31 cellular contexts compared by ENCODE assay signal in genomic region chr1:230700132-230700531, GRCh38. TPM values are rescaled to one million over a fixed set of nuclear protein-coding genes. Genes with fewer than 3 reads are reported as not detected.
"Had no signal": no experiment of that assay in that cellular context is flagged by ENCODE, and none has a peak within 500 bp of the region (broad histone marks: within the 10 kb centered on the region; RNA-seq: fewer than 3 reads in every experiment).

No MANE protein-coding gene starts in this region.

- H3K27ac ChIP-seq: stomach, suprapubic skin, testis, thoracic aorta, thyroid gland, tibial artery, tibial nerve, transverse colon, upper lobe of left lung, upper lobe of right lung, uterus, vagina had no signal

- H3K36me3 Mint-ChIP-seq: stimulated activated effector memory CD8-positive, alpha-beta T cell treated with anti-CD3 and anti-CD28 coated beads, Interleukin-12 subunit alpha, Interleukin-12 subunit beta, amount 100 ng/mL, for 72 hours; stimulated activated memory B cell treated with anti-CD40 and anti-IgM and Interleukin-4, amounts not matched to agents 10 μg/mL and 1 μg/mL and 100 μg/mL, for 72 hours; stimulated activated naive B cell treated with anti-CD40 and anti-IgM and Interleukin-4, amounts not matched to agents 10 μg/mL and 1 μg/mL and 100 μg/mL, for 72 hours; type B pancreatic cell had no signal

- H3K4me3 ChIP-seq: stomach, suprapubic skin, testis, thoracic aorta, thyroid gland, tibial artery, tibial nerve, transverse colon, upper lobe of left lung, upper lobe of right lung, uterus, vagina had no signal

- H3K9me3 Mint-ChIP-seq: stimulated activated effector memory CD8-positive, alpha-beta T cell treated with anti-CD3 and anti-CD28 coated beads, Interleukin-12 subunit alpha, Interleukin-12 subunit beta, amount 100 ng/mL, for 72 hours; stimulated activated naive B cell treated with anti-CD40 and anti-IgM and Interleukin-4, amounts not matched to agents 10 μg/mL and 1 μg/mL and 100 μg/mL, for 72 hours; stimulated activated naive CD8-positive, alpha-beta T cell treated with anti-CD3 and anti-CD28 coated beads, Interleukin-15, amount 100 ng/mL, for 72 hours; stimulated activated naive CD8-positive, alpha-beta T cell treated with anti-CD3 and anti-CD28 coated beads, Interleukin-15, Interleukin-2, amounts not matched to agents 100 ng/mL and 50 ng/mL, for 24 hours; type B pancreatic cell had no signal

- H3K9me3 ChIP-seq: stomach, suprapubic skin, testis, thoracic aorta, thyroid gland, tibial artery, tibial nerve, transverse colon, upper lobe of left lung, upper lobe of right lung, uterus, vagina had no signal

- H3K4me1 ChIP-seq: suprapubic skin, testis, thyroid gland, tibial artery, tibial nerve, transverse colon, upper lobe of left lung, upper lobe of right lung, uterus, vagina had no signal

- DNase-seq: stimulated activated CD4-positive, alpha-beta T cell treated with anti-CD3 and anti-CD28 coated beads, Interleukin-2, amount 100 ng/mL, for 48 hours; stimulated activated CD4-positive, alpha-beta T cell treated with anti-CD3 and anti-CD28 coated beads, Interleukin-4, amount 100 ng/mL, for 1 hour; stimulated activated CD4-positive, alpha-beta T cell treated with anti-CD3 and anti-CD28 coated beads, Interleukin-4, amount 100 ng/mL, for 24 hours; stimulated activated CD4-positive, alpha-beta T cell treated with anti-CD3 and anti-CD28 coated beads, Interleukin-4, amount 100 ng/mL, for 4 hours; stimulated activated CD8-positive, alpha-beta memory T cell treated with anti-CD3 and anti-CD28 coated beads, Interleukin-4, amount 100 ng/mL, for 48 hours; stimulated activated naive B cell treated with anti-CD40 and anti-IgM and Interleukin-4, amounts not matched to agents 10 μg/mL and 1 μg/mL and 100 μg/mL, for 72 hours; stimulated activated naive CD4-positive, alpha-beta T cell; stimulated activated naive CD4-positive, alpha-beta T cell treated with Interleukin-2 at 50 U/mL for 16 hours; stimulated activated naive CD8-positive, alpha-beta T cell treated with anti-CD3 and anti-CD28 coated beads, Interleukin-15, amount 100 ng/mL, for 72 hours; stimulated activated naive CD8-positive, alpha-beta T cell treated with anti-CD3 and anti-CD28 coated beads, Interleukin-15, Interleukin-2, amounts not matched to agents 100 U/mL and 50 U/mL, for 24 hours; stomach; substantia nigra; testis; thyroid gland; tibial artery; transverse colon; trophoblast cell; upper lobe of left lung; upper lobe of right lung; uterus had no signal

- H3K27me3 ChIP-seq: stomach, suprapubic skin, testis, thyroid gland, tibial artery, tibial nerve, transverse colon, upper lobe of left lung, upper lobe of right lung, uterus, vagina had no signal

- ATAC-seq: stimulated activated effector memory CD8-positive, alpha-beta T cell treated with anti-CD3 and anti-CD28 coated beads, Interleukin-12 subunit alpha, Interleukin-12 subunit beta, amount 100 ng/mL, for 72 hours; stimulated activated memory B cell treated with anti-CD40 and anti-IgM and Interleukin-4, amounts not matched to agents 10 μg/mL and 1 μg/mL and 100 μg/mL, for 72 hours; stimulated activated naive B cell treated with anti-CD40 and anti-IgM and Interleukin-4, amounts not matched to agents 10 μg/mL and 1 μg/mL and 100 μg/mL, for 72 hours; stimulated activated naive CD8-positive, alpha-beta T cell treated with anti-CD3 and anti-CD28 coated beads, Interleukin-15, amount 100 ng/mL, for 72 hours; stimulated activated naive CD8-positive, alpha-beta T cell treated with anti-CD3 and anti-CD28 coated beads, Interleukin-15, Interleukin-2, amounts not matched to agents 100 U/mL and 50 U/mL, for 24 hours; upper lobe of right lung had no signal

- H3K4me1 Mint-ChIP-seq: stimulated activated effector memory CD8-positive, alpha-beta T cell treated with anti-CD3 and anti-CD28 coated beads, Interleukin-12 subunit alpha, Interleukin-12 subunit beta, amount 100 ng/mL, for 72 hours; stimulated activated memory B cell treated with anti-CD40 and anti-IgM and Interleukin-4, amounts not matched to agents 10 μg/mL and 1 μg/mL and 100 μg/mL, for 72 hours; stimulated activated naive B cell treated with anti-CD40 and anti-IgM and Interleukin-4, amounts not matched to agents 10 μg/mL and 1 μg/mL and 100 μg/mL, for 72 hours; stimulated activated naive CD8-positive, alpha-beta T cell treated with anti-CD3 and anti-CD28 coated beads, Interleukin-15, amount 100 ng/mL, for 72 hours had no signal

- FAIRE-seq: urothelium cell line had no signal

- H3K27me3 Mint-ChIP-seq: stimulated activated memory B cell treated with anti-CD40 and anti-IgM and Interleukin-4, amounts not matched to agents 10 μg/mL and 1 μg/mL and 100 μg/mL, for 72 hours; stimulated activated naive CD8-positive, alpha-beta T cell treated with anti-CD3 and anti-CD28 coated beads, Interleukin-15, amount 100 ng/mL, for 72 hours; type B pancreatic cell had no signal

- H3K4me3 Mint-ChIP-seq: stimulated activated effector memory CD8-positive, alpha-beta T cell treated with anti-CD3 and anti-CD28 coated beads, Interleukin-12 subunit alpha, Interleukin-12 subunit beta, amount 100 ng/mL, for 72 hours; stimulated activated memory B cell treated with anti-CD40 and anti-IgM and Interleukin-4, amounts not matched to agents 10 μg/mL and 1 μg/mL and 100 μg/mL, for 72 hours; stimulated activated naive B cell treated with anti-CD40 and anti-IgM and Interleukin-4, amounts not matched to agents 10 μg/mL and 1 μg/mL and 100 μg/mL, for 72 hours; stimulated activated naive CD8-positive, alpha-beta T cell treated with anti-CD3 and anti-CD28 coated beads, Interleukin-15, amount 100 ng/mL, for 72 hours; stimulated activated naive CD8-positive, alpha-beta T cell treated with anti-CD3 and anti-CD28 coated beads, Interleukin-15, Interleukin-2, amounts not matched to agents 100 ng/mL and 50 ng/mL, for 24 hours; type B pancreatic cell had no signal

- H3K36me3 ChIP-seq: suprapubic skin, thoracic aorta, thyroid gland, tibial artery, transverse colon, upper lobe of left lung, upper lobe of right lung, uterus, vagina had no signal

- H3K27ac Mint-ChIP-seq: stimulated activated effector memory CD8-positive, alpha-beta T cell treated with anti-CD3 and anti-CD28 coated beads, Interleukin-12 subunit alpha, Interleukin-12 subunit beta, amount 100 ng/mL, for 72 hours; stimulated activated memory B cell treated with anti-CD40 and anti-IgM and Interleukin-4, amounts not matched to agents 10 μg/mL and 1 μg/mL and 100 μg/mL, for 72 hours; stimulated activated naive B cell treated with anti-CD40 and anti-IgM and Interleukin-4, amounts not matched to agents 10 μg/mL and 1 μg/mL and 100 μg/mL, for 72 hours; stimulated activated naive CD8-positive, alpha-beta T cell treated with anti-CD3 and anti-CD28 coated beads, Interleukin-15, amount 100 ng/mL, for 72 hours; stimulated activated naive CD8-positive, alpha-beta T cell treated with anti-CD3 and anti-CD28 coated beads, Interleukin-15, Interleukin-2, amounts not matched to agents 100 ng/mL and 50 ng/mL, for 24 hours; type B pancreatic cell had no signal

RNA-seq across cellular contexts. Expression of gene CAPN9, which starts 47.1 kb away (rescaled TPM):
- total RNA-seq: subcutaneous adipose tissue, temporal lobe, thyroid gland, vagina had no signal
